ENCODE assay signal across 16 cellular contexts in genomic region chr12:67451206-67451605, GRCh38.
"Had no signal": no experiment of that assay in that cellular context is flagged by ENCODE, and none has a peak within 500 bp of the region (broad histone marks: within the 10 kb centered on the region; RNA-seq: fewer than 3 reads in every experiment).

No MANE protein-coding gene starts in this region.

- H3K36me3 Mint-ChIP-seq: naive thymus-derived CD8-positive, alpha-beta T cell; stimulated activated effector memory CD8-positive, alpha-beta T cell treated with anti-CD3 and anti-CD28 coated beads, Interleukin-12 subunit alpha, Interleukin-12 subunit beta, amount 100 ng/mL, for 72 hours had no signal

- H3K27ac ChIP-seq: epithelial cell of prostate, thyroid gland, uterus had no signal

- H3K9me3 Mint-ChIP-seq: effector memory CD8-positive, alpha-beta T cell; stimulated activated effector memory CD8-positive, alpha-beta T cell treated with anti-CD3 and anti-CD28 coated beads, Interleukin-12 subunit alpha, Interleukin-12 subunit beta, amount 100 ng/mL, for 72 hours had no signal

- ATAC-seq: effector memory CD8-positive, alpha-beta T cell; naive thymus-derived CD8-positive, alpha-beta T cell; stimulated activated effector memory CD8-positive, alpha-beta T cell treated with anti-CD3 and anti-CD28 coated beads, Interleukin-12 subunit alpha, Interleukin-12 subunit beta, amount 100 ng/mL, for 72 hours had no signal

- H3K4me1 ChIP-seq: uterus had no signal

- H3K4me3 ChIP-seq: thyroid gland, uterus had no signal

- DNase-seq: activated CD4-positive, alpha-beta T cell treated with anti-CD3 and anti-CD28 coated beads, Interleukin-2, amount 50 U/mL, for 48 hours; activated naive CD4-positive, alpha-beta T cell treated with anti-CD3 and anti-CD28 coated beads for 36 hours; dermis blood vessel endothelial cell; effector memory CD8-positive, alpha-beta T cell; kidney; left ventricle myocardium superior; naive thymus-derived CD8-positive, alpha-beta T cell; retina; stimulated activated CD4-positive, alpha-beta T cell treated with anti-CD3 and anti-CD28 coated beads, Interleukin-12 subunit alpha, Interleukin-12 subunit beta, amount 100 ng/mL, for 4 hours; stimulated activated CD4-positive, alpha-beta T cell treated with anti-CD3 and anti-CD28 coated beads, Interleukin-2, amount 100 ng/mL, for 24 hours; thyroid gland; uterus had no signal

- H3K27me3 Mint-ChIP-seq: effector memory CD8-positive, alpha-beta T cell; naive thymus-derived CD8-positive, alpha-beta T cell had no signal

- H3K36me3 ChIP-seq: thyroid gland, uterus had no signal

- H3K27ac Mint-ChIP-seq: activated naive CD4-positive, alpha-beta T cell treated with anti-CD3 and anti-CD28 coated beads for 36 hours; activated T-helper 2 cell treated with anti-CD3 and anti-CD28 coated beads, Interferon-gamma antibody, Interleukin-2, Interleukin-4, amounts not matched to agents 10 μg/mL and 5 μg/mL and 100 μg/mL, durations not matched to agents 14 hours and 24 hours and 36 hours; stimulated activated effector memory CD8-positive, alpha-beta T cell treated with anti-CD3 and anti-CD28 coated beads, Interleukin-12 subunit alpha, Interleukin-12 subunit beta, amount 100 ng/mL, for 72 hours had no signal

- H3K9me3 ChIP-seq: thyroid gland, uterus had no signal

- H3K27me3 ChIP-seq: thyroid gland, uterus had no signal

- H3K4me3 Mint-ChIP-seq: activated naive CD4-positive, alpha-beta T cell treated with anti-CD3 and anti-CD28 coated beads for 36 hours; memory B cell; stimulated activated effector memory CD8-positive, alpha-beta T cell treated with anti-CD3 and anti-CD28 coated beads, Interleukin-12 subunit alpha, Interleukin-12 subunit beta, amount 100 ng/mL, for 72 hours had no signal
